19 cellular contexts compared by ENCODE assay signal in the genomic region with DNA sequence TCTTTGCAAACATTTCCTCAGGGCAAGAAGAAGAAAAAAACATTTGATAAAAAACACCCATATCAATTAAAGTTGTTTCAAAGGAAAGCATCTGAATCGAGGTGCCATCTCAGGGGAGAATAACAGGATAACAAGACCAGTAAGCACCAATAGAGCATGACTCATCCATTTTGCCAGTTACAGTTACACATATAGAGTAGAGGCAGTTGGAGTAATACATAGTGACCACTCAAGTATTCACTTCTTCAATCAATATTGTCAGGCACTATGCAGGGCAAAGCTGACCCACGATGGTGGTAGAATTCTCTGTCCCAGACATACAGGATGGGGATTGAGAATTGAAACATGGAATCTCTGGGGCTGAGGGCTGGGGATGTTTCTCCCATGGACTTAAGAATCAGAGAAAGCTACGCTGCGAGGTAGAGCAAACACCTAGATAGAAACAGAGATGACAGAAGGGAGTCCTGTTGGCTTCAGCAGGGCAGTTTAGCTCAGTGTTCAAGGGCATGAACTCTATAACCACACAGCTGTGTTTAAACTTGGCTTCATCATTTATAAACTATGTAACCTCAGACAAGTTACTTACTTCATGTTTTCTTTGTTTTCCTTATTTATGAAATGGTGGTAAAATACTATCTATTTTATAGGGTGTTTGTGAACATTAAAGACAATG.
DNase-seq lines count a peak whose midpoint lies in the region; FAIRE-seq and TF ChIP-seq lines count a peak whose summit lies in the region.
"Had no signal": no experiment of that assay in that cellular context is flagged by ENCODE, and none has a peak within 500 bp of the region (broad histone marks: within the 10 kb centered on the region; RNA-seq: fewer than 3 reads in every experiment).

No MANE protein-coding gene starts in this region.

- BruUV-seq in PC-9 (replicated peaks; lab: Mats Ljungman, UMichigan), result no TSS peak

- H3K27ac ChIP-seq in PC-9 (no peak overlapping the region), H1 (ENCODE audit: low read depth, low read length) (no peak overlapping the region), osteoblast (ENCODE audit: low read depth, low read length) (peak overlapping the region; percentile 28), stomach (no peak overlapping the region)
- H3K27ac ChIP-seq: dorsolateral prefrontal cortex, neural progenitor cell, upper lobe of right lung had no signal

- H3K9me3 ChIP-seq in PC-9 (ENCODE audit: insufficient read depth, low read depth), result no peaks in the 10 kb centered on the region
- no peaks in the 10 kb centered on the region; a peak in 1 of 4 replicates for H3K9me3 ChIP-seq in H1 (ENCODE audit: insufficient read depth in 2 of 2, low read depth in 1 of 2, low read length in 1 of 2)
- H3K9me3 ChIP-seq in osteoblast (ENCODE audit: low read depth, low read length), result no peaks in the 10 kb centered on the region
- peaks cover 0 to 12% (median 5%) of the 10 kb centered on the region in 4 donors for H3K9me3 ChIP-seq in stomach
- H3K9me3 ChIP-seq: upper lobe of right lung had no signal

- no peak overlapping the region for H2BK5ac ChIP-seq in H1 (ENCODE audit: low read depth, low read length)

- H2BK15ac ChIP-seq in H1 (ENCODE audit: low read length), result no peak overlapping the region

- POLR2A ChIA-PET in PC-9 (lab: Charles Lee; ENCODE audit: unreplicated experiment) (interaction anchor here (0.6 kb wide), 1 partner anchor 280 kb away, joined by 5 read pairs; no protein-coding TSS in a partner anchor), H1 (lab: Charles Lee; ENCODE audit: partially characterized antibody) (interaction anchor here (0.7 kb wide), 1 partner anchor 1300 kb away, joined by 3 read pairs; no protein-coding TSS in a partner anchor)

- intact Hi-C loops in PC-9 (cut with micrococcal nuclease; ENCODE audit: unreplicated experiment), result no loop called here
- intact Hi-C loops in stomach (cut with DNase I; ENCODE audit: low total_unique reads), result no loop called here

- H3K18ac ChIP-seq in H1 (ENCODE audit: extremely low read depth, low read length), result no peak overlapping the region

- TF ChIP-seq CTCF in PC-9 (conservative IDR thresholded peaks at IDR 0.05) (no peak), H1 (IDR thresholded peaks at IDR 0.05; ENCODE audit: control extremely low read depth in 1 of 3, insufficient read depth in 1 of 3, low read depth in 1 of 3, low read length in 3 of 3) (no peak), osteoblast (IDR thresholded peaks at IDR 0.05; ENCODE audit: extremely low read depth, low read depth, low read length) (no peak), stomach (IDR thresholded peaks at IDR 0.05) (no peak)

- H3K9me2 ChIP-seq in PC-9 (ENCODE audit: insufficient read depth), result no peaks in the 10 kb centered on the region

- 0 out of 2 replicates have a peak, but pooled peaks cover 5% of the 10 kb centered on the region for H3K4me1 ChIP-seq in PC-9 (replicated peaks; ENCODE audit: insufficient read depth)
- no peaks in the 10 kb centered on the region; a peak in 1 of 7 replicates for H3K4me1 ChIP-seq in H1 (replicated peaks in 1 of 4; ENCODE audit: control insufficient read depth in 3 of 4, insufficient read depth in 4 of 4, low read length in 3 of 4)
- peaks cover 6% of the 10 kb centered on the region for H3K4me1 ChIP-seq in osteoblast (ENCODE audit: insufficient read depth, low read length)
- H3K4me1 ChIP-seq in stomach, result no peaks in the 10 kb centered on the region
- H3K4me1 ChIP-seq: upper lobe of right lung had no signal

- no peak overlapping the region for H2AFZ ChIP-seq in PC-9
- 0 out of 2 replicates have a peak overlapping the region, but pooled peaks have one; percentile 52 for H2AFZ ChIP-seq in H1 (ENCODE audit: low read length)
- H2AFZ ChIP-seq in osteoblast (ENCODE audit: low read length), result peak overlapping the region; percentile 20
- H2AFZ ChIP-seq: neural progenitor cell had no signal

- H3K36me3 ChIP-seq in PC-9 (ENCODE audit: low read depth), result no peaks in the 10 kb centered on the region
- no peaks in the 10 kb centered on the region for H3K36me3 ChIP-seq in H1 (ENCODE audit: control insufficient read depth in 2 of 4, insufficient read depth in 4 of 4, low read length in 3 of 4)
- no peaks in the 10 kb centered on the region for H3K36me3 ChIP-seq in osteoblast (ENCODE audit: insufficient read depth, low read length)
- H3K36me3 ChIP-seq in stomach, result no peaks in the 10 kb centered on the region
- H3K36me3 ChIP-seq: neural progenitor cell, upper lobe of right lung had no signal

- no peaks in the 10 kb centered on the region for H3K79me2 ChIP-seq in PC-9 (ENCODE audit: low read depth)
- H3K79me2 ChIP-seq in H1 (ENCODE audit: control insufficient read depth in 1 of 2, insufficient read depth in 2 of 2, low read length in 2 of 2), result no peaks in the 10 kb centered on the region
- H3K79me2 ChIP-seq in osteoblast (ENCODE audit: insufficient read depth, low read length), result no peaks in the 10 kb centered on the region

- no peak for DNase-seq in H54 (ENCODE audit: insufficient read length, low spot score)
- no peak for DNase-seq in PC-9
- no peak for DNase-seq in H1 (ENCODE audit: low read depth in 1 of 2, low spot score in 2 of 2)
- no peak for DNase-seq in osteoblast (ENCODE audit: insufficient read length, low spot score, missing footprints)
- DNase-seq in stomach, result no peak
- DNase-seq in NCI-H2196 (lab: John Stamatoyannopoulos, UW; ENCODE audit: unreplicated experiment), result no peak
- no peak for DNase-seq in NCI-H2171 treated with DMSO at 0.1 percent for 48 hours (lab: John Stamatoyannopoulos, UW)
- no peak for DNase-seq in NCI-H2196 treated with DMSO at 0.1 percent for 48 hours (lab: John Stamatoyannopoulos, UW; ENCODE audit: unreplicated experiment)
- DNase-seq: activated CD4-positive, alpha-beta T cell treated with anti-CD3 and anti-CD28 coated beads for 36 hours; activated CD8-positive, alpha-beta memory T cell treated with anti-CD3 and anti-CD28 coated beads, Interleukin-2, amount 50 U/mL, for 48 hours; activated naive CD4-positive, alpha-beta T cell; DMS153; dorsolateral prefrontal cortex; hippocampal formation; NCI-H1930; NCI-H510A; right cardiac atrium; upper lobe of right lung had no signal

- H2BK20ac ChIP-seq in H1 (ENCODE audit: low read length), result no peak overlapping the region

- H3K4me3 ChIP-seq in PC-9 (no peak overlapping the region), H1 (ENCODE audit: extremely low read depth in 1 of 4, insufficient read depth in 2 of 4, low read depth in 3 of 4, low read length in 4 of 4) (no peak overlapping the region), osteoblast (ENCODE audit: insufficient read depth, low read length) (no peak overlapping the region), stomach (no peak overlapping the region)
- H3K4me3 ChIP-seq: dorsolateral prefrontal cortex, neural progenitor cell, upper lobe of right lung had no signal

- no peak overlapping the region for H4K91ac ChIP-seq in H1 (replicated peaks; ENCODE audit: insufficient read length, low read length)

- H3K4me2 ChIP-seq in PC-9, result peak overlapping the region; percentile 25
- no peak overlapping the region for H3K4me2 ChIP-seq in H1 (ENCODE audit: insufficient read depth in 1 of 2, low read depth in 2 of 2, low read length in 2 of 2)
- H3K4me2 ChIP-seq in osteoblast (ENCODE audit: insufficient read depth, low read length), result peak overlapping the region; percentile 44
- H3K4me2 ChIP-seq: neural progenitor cell had no signal

- peak; percentile 97 for FAIRE-seq in H54 (lab: Jason Lieb, UNC)
- no peak for FAIRE-seq in H1 (lab: Jason Lieb, UNC)

- H4K20me1 ChIP-seq in PC-9 (ENCODE audit: insufficient read depth) (no peaks in the 10 kb centered on the region), H1 (replicated peaks in 1 of 2; ENCODE audit: control insufficient read depth in 1 of 2, insufficient read depth in 2 of 2, low read length in 2 of 2) (no peaks in the 10 kb centered on the region), osteoblast (ENCODE audit: insufficient read depth, low read length) (no peaks in the 10 kb centered on the region)

- no peak overlapping the region for H3K9ac ChIP-seq in H1 (replicated peaks in 1 of 4; ENCODE audit: extremely low read depth in 1 of 4, low read depth in 3 of 4, low read length in 3 of 4)
- H3K9ac ChIP-seq: neural progenitor cell had no signal

- no peak overlapping the region for H3K14ac ChIP-seq in H1 (ENCODE audit: insufficient read length)

- no peak for TF ChIP-seq RAD21 in H1 (IDR thresholded peaks at IDR 0.05 in 1 of 2, conservative IDR thresholded peaks at IDR 0.05 in 1 of 2; ENCODE audit: low read depth in 2 of 2, low read length in 2 of 2)

- no peaks in the 10 kb centered on the region for H3K23me2 ChIP-seq in H1 (ENCODE audit: low read depth, low read length)

- H3K56ac ChIP-seq in H1 (replicated peaks; ENCODE audit: insufficient read length, low read depth, low read length), result no peak overlapping the region

- no peak overlapping the region for H3K23ac ChIP-seq in H1 (ENCODE audit: insufficient read length)

- H3F3A ChIP-seq in PC-9 (ENCODE audit: insufficient read depth, low read depth), result no peaks in the 10 kb centered on the region

- no peak overlapping the region for H2AK5ac ChIP-seq in H1 (ENCODE audit: low read depth, low read length)

- CTCF ChIA-PET in PC-9 (lab: Charles Lee), result interaction anchor here (0.7 kb wide), 1 partner anchor 24 kb away, joined by 3 read pairs; no protein-coding TSS in a partner anchor
- CTCF ChIA-PET in H1 (lab: Charles Lee; ENCODE audit: partially characterized antibody), result interaction anchor here (0.8 to 0.9 kb wide), 3 partner anchors 9 to 192 kb away, joined by 3 to 4 read pairs (median 3); no protein-coding TSS in a partner anchor

- no peak overlapping the region for H3K4ac ChIP-seq in H1 (replicated peaks; ENCODE audit: insufficient read length, low read depth, low read length)

- TF ChIP-seq EP300 in H1 (IDR thresholded peaks at IDR 0.05; ENCODE audit: borderline replicate concordance in 1 of 2, low read depth in 2 of 2, low read length in 2 of 2) (no peak), stomach (IDR thresholded peaks at IDR 0.05) (no peak)

- H4K8ac ChIP-seq in H1 (ENCODE audit: extremely low read depth, insufficient read depth, low read length), result no peak overlapping the region

- WGBS in H1 (ENCODE audit: extremely low coverage in 1 of 2, insufficient coverage in 1 of 2, insufficient read length in 1 of 2, insufficient replicate concordance in 2 of 2, low coverage in 1 of 2, low lambda C conversion rate in 2 of 2, missing lambda C conversion rate in 1 of 2), 2 experiments, result 88% methylated on average over 4 of the region's 4 CpGs; no CpG with 5 or more reads in 1 of the 2 experiments
- WGBS in stomach, 5 donors, result 73 to 82% (median 77%) methylated on average over 4 of the region's 4 CpGs

- no peak overlapping the region for H4K5ac ChIP-seq in H1 (ENCODE audit: insufficient read length, low read depth, low read length)

- TF ChIP-seq POLR2A in H54 (IDR thresholded peaks at IDR 0.05; ENCODE audit: low read depth, low read length) (no peak), H1 (IDR thresholded peaks at IDR 0.05; ENCODE audit: control extremely low read depth in 1 of 2, low read depth in 2 of 2, low read length in 2 of 2) (no peak), stomach (IDR thresholded peaks at IDR 0.05) (no peak)

- H2BK120ac ChIP-seq in H1 (replicated peaks; ENCODE audit: low read depth, low read length), result no peak overlapping the region

- H3K79me1 ChIP-seq in H1 (ENCODE audit: low read depth, low read length), result no peaks in the 10 kb centered on the region

- H2BK12ac ChIP-seq in H1 (ENCODE audit: low read depth, low read length), result no peak overlapping the region

- H3K27me3 ChIP-seq in PC-9 (ENCODE audit: insufficient read depth, low read depth) (no peaks in the 10 kb centered on the region), H1 (replicated peaks in 1 of 4; ENCODE audit: control insufficient read depth in 3 of 4, extremely low read depth in 1 of 4, insufficient read depth in 3 of 4, low read length in 3 of 4) (no peaks in the 10 kb centered on the region), osteoblast (ENCODE audit: insufficient read depth, low read length) (no peaks in the 10 kb centered on the region), stomach (no peaks in the 10 kb centered on the region)
- H3K27me3 ChIP-seq: dorsolateral prefrontal cortex, neural progenitor cell, upper lobe of right lung had no signal

Comparison
In these comparisons a context has a peak if more than half of its experiments do, and no peak if none do; other contexts are left out.
1. H3K4me2 ChIP-seq: peak in PC-9 (single experiment) and osteoblast (single experiment); none in H1 (0 of 2).